In genomic region chr15:23425327-23425726, GRCh38 we compare ENCODE assay signal across 18 cellular contexts. TPM values are rescaled to one million over a fixed set of nuclear protein-coding genes. Genes with fewer than 3 reads are reported as not detected.
"Had no signal": no experiment of that assay in that cellular context is flagged by ENCODE, and none has a peak within 500 bp of the region (broad histone marks: within the 10 kb centered on the region; RNA-seq: fewer than 3 reads in every experiment).

No MANE protein-coding gene starts in this region.

RNA-seq across cellular contexts. Expression of gene GOLGA6L2, which starts 21.7 kb away (rescaled TPM):
- total RNA-seq: activated naive CD4-positive, alpha-beta T cell treated with anti-CD3 and anti-CD28 coated beads for 36 hours; activated naive CD4-positive, alpha-beta T cell treated with anti-CD3 and anti-CD28 coated beads, Interleukin-2, amount 50 U/mL, for 72 hours; activated naive CD8-positive, alpha-beta T cell treated with anti-CD3 and anti-CD28 coated beads for 36 hours; activated naive CD8-positive, alpha-beta T cell treated with anti-CD3 and anti-CD28 coated beads, Interleukin-2, amount 10 ng/mL, durations not matched to agents 7 days and 5 days; activated T-cell treated with anti-CD3 and anti-CD28 coated beads, Interleukin-2, amount 50 U/mL, for 4 hours; activated T-cell treated with anti-CD3 and anti-CD28 coated beads, Interleukin-2, amount 50 U/mL, for 72 hours; activated T-helper 1 cell treated with anti-CD3 and anti-CD28 coated beads, Interleukin-12 subunit alpha, Interleukin-12 subunit beta, Interleukin-2, Interleukin-4 antibody, amounts not matched to agents 30 ng/mL and 10 ng/mL and 1 ng/mL, durations not matched to agents 14 hours and 24 hours and 36 hours; activated T-helper 17 cell treated with anti-CD3 and anti-CD28 coated beads, Interleukin-2, amount 50 U/mL, for 72 hours; activated T-helper 2 cell treated with anti-CD3 and anti-CD28 coated beads, Interferon-gamma antibody, Interleukin-2, Interleukin-4, amounts not matched to agents 10 μg/mL and 5 μg/mL and 100 μg/mL, durations not matched to agents 14 hours and 24 hours and 36 hours; aorta; ascending aorta; astrocyte; body of pancreas; breast epithelium; cardiac muscle cell; cardiac septum; cerebellum had no signal
- polyA plus RNA-seq: adipose tissue, cardiac muscle cell had no signal
